1 cellular context compared by ENCODE assay signal in genomic region chr2:43402002-43402401, GRCh38.
TF ChIP-seq lines count a peak whose summit lies in the region.

No MANE protein-coding gene starts in this region.

TF ChIP-seq in GM12878, 131 proteins besides CTCF, POLR2A, EP300 and RAD21 (continued from another document and continues in another):
- peak; percentile 76 for TF ChIP-seq CUX1 (IDR thresholded peaks at IDR 0.05; ENCODE audit: insufficient replicate concordance, low read depth, low read length)
- peak; percentile 74; the same call in 1 of the 2 replicates for TF ChIP-seq MEF2A (IDR thresholded peaks at IDR 0.05; ENCODE audit: insufficient read depth, low read depth, low read length)
- TF ChIP-seq JUND (IDR thresholded peaks at IDR 0.05; ENCODE audit: low read depth, low read length) = 0 out of 2 replicates have a peak, but pooled peaks have one; percentile 51
- no peak for TF ChIP-seq IRF5 (IDR thresholded peaks at IDR 0.05; ENCODE audit: borderline replicate concordance)
- no peak for TF ChIP-seq NFXL1 (IDR thresholded peaks at IDR 0.05; ENCODE audit: borderline replicate concordance)
- TF ChIP-seq RBBP5 (conservative IDR thresholded peaks at IDR 0.05) = no peak; the same call in 1 of the 2 replicates
- TF ChIP-seq, protein P1, sequence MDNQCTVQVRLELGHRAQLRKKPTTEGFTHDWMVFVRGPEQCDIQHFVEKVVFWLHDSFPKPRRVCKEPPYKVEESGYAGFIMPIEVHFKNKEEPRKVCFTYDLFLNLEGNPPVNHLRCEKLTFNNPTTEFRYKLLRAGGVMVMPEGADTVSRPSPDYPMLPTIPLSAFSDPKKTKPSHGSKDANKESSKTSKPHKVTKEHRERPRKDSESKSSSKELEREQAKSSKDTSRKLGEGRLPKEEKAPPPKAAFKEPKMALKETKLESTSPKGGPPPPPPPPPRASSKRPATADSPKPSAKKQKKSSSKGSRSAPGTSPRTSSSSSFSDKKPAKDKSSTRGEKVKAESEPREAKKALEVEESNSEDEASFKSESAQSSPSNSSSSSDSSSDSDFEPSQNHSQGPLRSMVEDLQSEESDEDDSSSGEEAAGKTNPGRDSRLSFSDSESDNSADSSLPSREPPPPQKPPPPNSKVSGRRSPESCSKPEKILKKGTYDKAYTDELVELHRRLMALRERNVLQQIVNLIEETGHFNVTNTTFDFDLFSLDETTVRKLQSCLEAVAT (IDR thresholded peaks at IDR 0.05) = peak; percentile 84
- peak; percentile 90 for TF ChIP-seq CREM (IDR thresholded peaks at IDR 0.05; ENCODE audit: low read depth)
- no peak for TF ChIP-seq NKRF (conservative IDR thresholded peaks at IDR 0.05)
- peak; percentile 71 for TF ChIP-seq YY1 (IDR thresholded peaks at IDR 0.05; ENCODE audit: low read depth, low read length)
- TF ChIP-seq MXI1 (IDR thresholded peaks at IDR 0.05; ENCODE audit: low read depth, low read length) = no peak
- TF ChIP-seq ZBTB40 (IDR thresholded peaks at IDR 0.05; ENCODE audit: borderline replicate concordance) = no peak
- no peak for TF ChIP-seq SREBF2 (IDR thresholded peaks at IDR 0.05; ENCODE audit: low read length)
- no peak for TF ChIP-seq NRF1 (conservative IDR thresholded peaks at IDR 0.05; ENCODE audit: low read depth, low read length)
- TF ChIP-seq GABPA (IDR thresholded peaks at IDR 0.05; ENCODE audit: low read depth) = no peak
- peak; percentile 88 to 91 for TF ChIP-seq IKZF2 (IDR thresholded peaks at IDR 0.05)
- TF ChIP-seq SUZ12 (IDR thresholded peaks at IDR 0.05; ENCODE audit: unreplicated experiment) = no peak
- no peak for TF ChIP-seq EGR1 (IDR thresholded peaks at IDR 0.05; ENCODE audit: borderline replicate concordance in 1 of 2, low read depth in 2 of 2, low read length in 2 of 2)
- TF ChIP-seq, protein P2, sequence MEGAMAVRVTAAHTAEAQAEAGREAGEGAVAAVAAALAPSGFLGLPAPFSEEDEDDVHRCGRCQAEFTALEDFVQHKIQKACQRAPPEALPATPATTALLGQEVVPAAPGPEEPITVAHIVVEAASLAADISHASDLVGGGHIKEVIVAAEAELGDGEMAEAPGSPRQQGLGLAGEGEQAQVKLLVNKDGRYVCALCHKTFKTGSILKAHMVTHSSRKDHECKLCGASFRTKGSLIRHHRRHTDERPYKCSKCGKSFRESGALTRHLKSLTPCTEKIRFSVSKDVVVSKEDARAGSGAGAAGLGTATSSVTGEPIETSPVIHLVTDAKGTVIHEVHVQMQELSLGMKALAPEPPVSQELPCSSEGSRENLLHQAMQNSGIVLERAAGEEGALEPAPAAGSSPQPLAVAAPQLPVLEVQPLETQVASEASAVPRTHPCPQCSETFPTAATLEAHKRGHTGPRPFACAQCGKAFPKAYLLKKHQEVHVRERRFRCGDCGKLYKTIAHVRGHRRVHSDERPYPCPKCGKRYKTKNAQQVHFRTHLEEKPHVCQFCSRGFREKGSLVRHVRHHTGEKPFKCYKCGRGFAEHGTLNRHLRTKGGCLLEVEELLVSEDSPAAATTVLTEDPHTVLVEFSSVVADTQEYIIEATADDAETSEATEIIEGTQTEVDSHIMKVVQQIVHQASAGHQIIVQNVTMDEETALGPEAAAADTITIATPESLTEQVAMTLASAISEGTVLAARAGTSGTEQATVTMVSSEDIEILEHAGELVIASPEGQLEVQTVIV (IDR thresholded peaks at IDR 0.05; ENCODE audit: borderline replicate concordance, partially characterized antibody) = no peak
- no peak; the same call in 1 of the 2 replicates for TF ChIP-seq WRNIP1 (IDR thresholded peaks at IDR 0.05; ENCODE audit: borderline replicate concordance, low read depth, low read length)
- no peak for TF ChIP-seq E2F8 (IDR thresholded peaks at IDR 0.05; ENCODE audit: low read depth, partially characterized antibody)
- peak; percentile 84; the same call in 1 of the 2 replicates for TF ChIP-seq TARDBP (IDR thresholded peaks at IDR 0.05; ENCODE audit: borderline replicate concordance)
- TF ChIP-seq ZZZ3 (IDR thresholded peaks at IDR 0.05; ENCODE audit: control insufficient read depth, insufficient read length, low read depth) = no peak
- TF ChIP-seq NR2F1 (conservative IDR thresholded peaks at IDR 0.05) = peak; percentile 65
- peak; percentile 89 for TF ChIP-seq MTA2 (IDR thresholded peaks at IDR 0.05; ENCODE audit: low read depth)
- TF ChIP-seq HDAC2 (IDR thresholded peaks at IDR 0.05) = no peak
- TF ChIP-seq RELA (IDR thresholded peaks at IDR 0.05; ENCODE audit: borderline replicate concordance, partially characterized antibody) = peak; percentile 98
- TF ChIP-seq HCFC1 (IDR thresholded peaks at IDR 0.05; ENCODE audit: low read length) = no peak
- TF ChIP-seq ZNF622 (IDR thresholded peaks at IDR 0.05) = no peak
- no peak for TF ChIP-seq E2F4 (IDR thresholded peaks at IDR 0.05; ENCODE audit: low read depth, low read length)
- peak; percentile 66 for TF ChIP-seq CREB1 (IDR thresholded peaks at IDR 0.05; ENCODE audit: low read depth)
- TF ChIP-seq CHD2 (IDR thresholded peaks at IDR 0.05; ENCODE audit: borderline replicate concordance, low read depth, low read length) = peak; percentile 89; the same call in 1 of the 2 replicates
- 0 out of 2 replicates have a peak, but pooled peaks have one; percentile 62 for TF ChIP-seq MYB (IDR thresholded peaks at IDR 0.05; ENCODE audit: borderline replicate concordance, low read depth, low read length)
- TF ChIP-seq FOS (IDR thresholded peaks at IDR 0.05; ENCODE audit: borderline replicate concordance, extremely low read depth, insufficient read length) = no peak
- no peak for TF ChIP-seq NFYA (IDR thresholded peaks at IDR 0.05; ENCODE audit: borderline replicate concordance, low read depth, low read length)
- peak; percentile 15; the same call in 1 of the 2 replicates for TF ChIP-seq SMARCA5 (IDR thresholded peaks at IDR 0.05)
- peak; percentile 79 for TF ChIP-seq CBFB (IDR thresholded peaks at IDR 0.05; ENCODE audit: low read depth)
- no peak for TF ChIP-seq SIX5 (IDR thresholded peaks at IDR 0.05; ENCODE audit: low read depth, low read length, severe bottlenecking)
